ENCODE assay signal across 17 cellular contexts in the genomic region with DNA sequence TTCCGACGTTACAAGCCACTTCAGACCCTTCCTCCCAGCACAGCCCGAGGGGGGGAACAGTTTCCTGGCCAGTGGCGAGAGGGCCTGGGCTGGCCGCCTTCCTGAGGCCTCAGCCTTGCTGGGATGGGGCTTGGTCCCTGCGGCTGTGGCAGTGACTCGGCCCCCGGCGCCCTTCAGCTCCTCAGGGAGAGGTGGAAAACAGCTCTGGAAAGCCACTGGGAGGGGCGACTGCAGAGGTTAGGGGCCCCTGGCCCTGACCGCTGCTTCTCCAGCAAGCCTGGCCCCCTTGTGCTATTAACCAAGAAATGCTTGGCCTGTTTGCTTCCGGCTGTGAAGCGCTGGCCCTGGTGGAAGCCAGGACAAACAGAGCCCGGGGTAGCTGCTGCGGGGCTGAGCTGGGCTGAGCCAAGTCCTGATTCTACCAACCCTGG. TPM values are rescaled to one million over a fixed set of nuclear protein-coding genes. Genes with fewer than 3 reads are reported as not detected.
DNase-seq lines count a peak whose midpoint lies in the region; ATAC-seq and TF ChIP-seq lines count a peak whose summit lies in the region.
"Had no signal": no experiment of that assay in that cellular context is flagged by ENCODE, and none has a peak within 500 bp of the region (broad histone marks: within the 10 kb centered on the region; RNA-seq: fewer than 3 reads in every experiment).

No MANE protein-coding gene starts in this region.

- H3K4me3 ChIP-seq in mesenchymal stem cell (ENCODE audit: insufficient read depth in 1 of 2, low read depth in 1 of 2, low read length in 2 of 2): no peak overlapping the region
- H3K4me3 ChIP-seq in upper lobe of right lung: no peak overlapping the region
- H3K4me3 ChIP-seq: adrenal gland, GM23248 had no signal

- no peak overlapping the region for H3K27ac ChIP-seq in mesenchymal stem cell (ENCODE audit: low read length, poor library complexity, severe bottlenecking)
- H3K27ac ChIP-seq in upper lobe of right lung: no peak overlapping the region
- no peak overlapping the region for H3K27ac ChIP-seq in CD4-positive, alpha-beta T cell (ENCODE audit: low read depth, low read length)
- H3K27ac ChIP-seq: adrenal gland, GM23248 had no signal

- H3K4me1 ChIP-seq in mesenchymal stem cell (ENCODE audit: control insufficient read depth, insufficient read depth, low read depth, low read length) (peaks cover 17% of the 10 kb centered on the region), upper lobe of right lung (no peaks in the 10 kb centered on the region)
- H3K4me1 ChIP-seq: adrenal gland had no signal

- H2BK120ac ChIP-seq in mesenchymal stem cell (ENCODE audit: low read depth, low read length): peak overlapping the region; percentile 57

- no peaks in the 10 kb centered on the region for H3K9me3 Mint-ChIP-seq in endothelial cell (ENCODE audit: unreplicated experiment)
- no peaks in the 10 kb centered on the region for H3K9me3 Mint-ChIP-seq in CD4-positive, alpha-beta T cell
- H3K9me3 Mint-ChIP-seq: stimulated activated naive B cell treated with anti-CD40 and anti-IgM and Interleukin-4, amounts not matched to agents 10 μg/mL and 1 μg/mL and 100 μg/mL, for 72 hours had no signal

- TF ChIP-seq CTCF in endothelial cell (IDR thresholded peaks at IDR 0.05; ENCODE audit: unreplicated experiment) (no peak), upper lobe of right lung (IDR thresholded peaks at IDR 0.05) (no peak)
- no peak for TF ChIP-seq CTCF in CD4-positive, alpha-beta T cell (IDR thresholded peaks at IDR 0.05)

- peak overlapping the region; percentile 73 for H4K8ac ChIP-seq in mesenchymal stem cell (ENCODE audit: low read length)

- DNase-seq in activated CD8-positive, alpha-beta memory T cell treated with anti-CD3 and anti-CD28 coated beads, Interleukin-2, amount 50 U/mL, for 4 hours: peak; percentile 4
- DNase-seq in activated CD8-positive, alpha-beta memory T cell treated with anti-CD3 and anti-CD28 coated beads for 24 hours: no peak
- DNase-seq in endothelial cell (ENCODE audit: low spot score) (no peak), mesenchymal stem cell (no peak), upper lobe of right lung (peak; percentile 56), NCI-H2171 treated with DMSO at 0.1 percent for 48 hours (lab: John Stamatoyannopoulos, UW) (no peak), SW 1271 (lab: John Stamatoyannopoulos, UW) (no peak)
- DNase-seq in CD4-positive, alpha-beta T cell: no peak
- DNase-seq: adrenal gland; CD8-positive, alpha-beta memory T cell; GM23248; KG1; stimulated activated naive B cell treated with anti-CD40 and anti-IgM and Interleukin-4, amounts not matched to agents 10 μg/mL and 1 μg/mL and 100 μg/mL, for 72 hours had no signal

- intact Hi-C loops in upper lobe of right lung (cut with DNase I): no loop called here
- intact Hi-C loops in CD4-positive, alpha-beta T cell (cut with DNase I, micrococcal nuclease): no loop called here

- H3K4me2 ChIP-seq in mesenchymal stem cell (ENCODE audit: low read length, poor library complexity, severe bottlenecking): no peak overlapping the region

- H3K14ac ChIP-seq in mesenchymal stem cell (ENCODE audit: low read length in 2 of 2): no peak overlapping the region

- H2BK5ac ChIP-seq in mesenchymal stem cell (ENCODE audit: low read depth, low read length, poor library complexity, severe bottlenecking): no peak overlapping the region

- H3K18ac ChIP-seq in mesenchymal stem cell (ENCODE audit: low read depth in 1 of 2, low read length in 2 of 2): peak overlapping the region; percentile 37 to 77

- H3K79me1 ChIP-seq in mesenchymal stem cell (replicated peaks; ENCODE audit: low read length, poor library complexity, severe bottlenecking): peaks cover 2% of the 10 kb centered on the region

- no peak overlapping the region for H4K91ac ChIP-seq in mesenchymal stem cell (ENCODE audit: low read length)

- H3K27me3 Mint-ChIP-seq in endothelial cell (ENCODE audit: unreplicated experiment): peaks cover 2% of the 10 kb centered on the region
- no peaks in the 10 kb centered on the region for H3K27me3 Mint-ChIP-seq in CD4-positive, alpha-beta T cell

- no peak overlapping the region for H2AFZ ChIP-seq in mesenchymal stem cell (ENCODE audit: low read depth, low read length)
- H2AFZ ChIP-seq: GM23248 had no signal

- POLR2A ChIA-PET in CD4-positive, alpha-beta T cell (lab: Charles Lee): no interaction called here

- H3K23ac ChIP-seq in mesenchymal stem cell (ENCODE audit: low read length in 2 of 2): no peak overlapping the region

- peak overlapping the region; percentile 84 for H3K27ac Mint-ChIP-seq in endothelial cell (ENCODE audit: unreplicated experiment)
- H3K27ac Mint-ChIP-seq in CD4-positive, alpha-beta T cell: no peak overlapping the region
- H3K27ac Mint-ChIP-seq: stimulated activated naive B cell treated with anti-CD40 and anti-IgM and Interleukin-4, amounts not matched to agents 10 μg/mL and 1 μg/mL and 100 μg/mL, for 72 hours had no signal

- peak overlapping the region; percentile 59 to 69 for H2BK12ac ChIP-seq in mesenchymal stem cell (ENCODE audit: low read length in 2 of 2)

- no peak for ATAC-seq in upper lobe of right lung
- no peak for ATAC-seq in CD4-positive, alpha-beta T cell (ENCODE audit: poor library complexity)
- ATAC-seq: activated CD4-positive, CD25-positive, alpha-beta regulatory T cell treated with anti-CD3 and anti-CD28 coated beads, Interleukin-2, amount 50 U/mL, for 24 hours; Panc1; stimulated activated naive B cell treated with anti-CD40 and anti-IgM and Interleukin-4, amounts not matched to agents 10 μg/mL and 1 μg/mL and 100 μg/mL, for 72 hours had no signal

- no peak overlapping the region for H2AK5ac ChIP-seq in mesenchymal stem cell (ENCODE audit: low read length, severe bottlenecking)

- H3K9ac ChIP-seq in mesenchymal stem cell (ENCODE audit: low read length): no peak overlapping the region
- H3K9ac ChIP-seq: GM23248 had no signal

- CTCF ChIA-PET in CD4-positive, alpha-beta T cell (lab: Charles Lee): no interaction called here

- H3K36me3 ChIP-seq in mesenchymal stem cell (ENCODE audit: control insufficient read depth in 1 of 2, insufficient read depth in 2 of 2, low read depth in 1 of 2, low read length in 2 of 2): peaks cover 0 to 2% of the 10 kb centered on the region in 2 experiments
- no peaks in the 10 kb centered on the region for H3K36me3 ChIP-seq in upper lobe of right lung
- H3K36me3 ChIP-seq: adrenal gland had no signal

- H3K27me3 ChIP-seq in mesenchymal stem cell (ENCODE audit: control insufficient read depth in 1 of 2, insufficient read depth in 1 of 2, low read length in 2 of 2) (peaks cover 0 to 19% of the 10 kb centered on the region in 2 experiments), upper lobe of right lung (peaks cover 8% of the 10 kb centered on the region)
- H3K27me3 ChIP-seq in CD4-positive, alpha-beta T cell (ENCODE audit: control insufficient read depth, insufficient read depth, low read length): no peaks in the 10 kb centered on the region
- H3K27me3 ChIP-seq: adrenal gland had no signal

- H3K36me3 Mint-ChIP-seq in endothelial cell (ENCODE audit: low read depth, unreplicated experiment): no peaks in the 10 kb centered on the region
- H3K36me3 Mint-ChIP-seq in CD4-positive, alpha-beta T cell (ENCODE audit: low read depth): no peaks in the 10 kb centered on the region
- H3K36me3 Mint-ChIP-seq: CD8-positive, alpha-beta memory T cell; stimulated activated naive B cell treated with anti-CD40 and anti-IgM and Interleukin-4, amounts not matched to agents 10 μg/mL and 1 μg/mL and 100 μg/mL, for 72 hours had no signal

- H3K4me3 Mint-ChIP-seq in endothelial cell (ENCODE audit: unreplicated experiment): no peak overlapping the region
- no peak overlapping the region for H3K4me3 Mint-ChIP-seq in CD4-positive, alpha-beta T cell
- H3K4me3 Mint-ChIP-seq: CD8-positive, alpha-beta memory T cell; stimulated activated naive B cell treated with anti-CD40 and anti-IgM and Interleukin-4, amounts not matched to agents 10 μg/mL and 1 μg/mL and 100 μg/mL, for 72 hours had no signal

- H2BK15ac ChIP-seq in mesenchymal stem cell (ENCODE audit: low read depth, poor library complexity, severe bottlenecking): no peak overlapping the region

- H3K9me3 ChIP-seq in mesenchymal stem cell (ENCODE audit: control insufficient read depth, low read length) (no peaks in the 10 kb centered on the region), upper lobe of right lung (no peaks in the 10 kb centered on the region)
- no peaks in the 10 kb centered on the region for H3K9me3 ChIP-seq in CD4-positive, alpha-beta T cell (ENCODE audit: control insufficient read depth, low read length)
- H3K9me3 ChIP-seq: adrenal gland had no signal

- H3K4me1 Mint-ChIP-seq in endothelial cell (ENCODE audit: unreplicated experiment): peaks cover 23% of the 10 kb centered on the region
- H3K4me1 Mint-ChIP-seq in CD4-positive, alpha-beta T cell (ENCODE audit: low read depth): peaks cover 5% of the 10 kb centered on the region
- H3K4me1 Mint-ChIP-seq: stimulated activated naive B cell treated with anti-CD40 and anti-IgM and Interleukin-4, amounts not matched to agents 10 μg/mL and 1 μg/mL and 100 μg/mL, for 72 hours had no signal

- 64% methylated on average over 15 of the region's 15 CpGs for WGBS in mesenchymal stem cell

- H3K4ac ChIP-seq in mesenchymal stem cell (ENCODE audit: low read depth in 1 of 2, low read length in 2 of 2): no peak overlapping the region

RNA-seq across cellular contexts. Expression of gene C13orf46, which starts 38.8 kb away (rescaled TPM):
- 1.5 TPM for total RNA-seq in endothelial cell (ENCODE audit: unreplicated experiment)
- 0.43 TPM for polyA plus RNA-seq in mesenchymal stem cell (2013, experiment 1 of 2)
- polyA plus RNA-seq in mesenchymal stem cell (2013, experiment 2 of 2): 0.45 TPM
- 21.2 TPM for total RNA-seq in upper lobe of right lung
- 10 to 100 TPM; 19.3 to 19.7 TPM for total RNA-seq in CD4-positive, alpha-beta T cell
- total RNA-seq: GM23248, myocyte, NCI-H460 had no signal

Comparison
In these comparisons a context has a peak if more than half of its experiments do, and no peak if none do; other contexts are left out.
1. DNase-seq: peak in activated CD8-positive, alpha-beta memory T cell treated with anti-CD3 and anti-CD28 coated beads, Interleukin-2, amount 50 U/mL, for 4 hours (single experiment) and upper lobe of right lung (single experiment); none in activated CD8-positive, alpha-beta memory T cell treated with anti-CD3 and anti-CD28 coated beads for 24 hours (single experiment), endothelial cell (single experiment), mesenchymal stem cell (single experiment), CD4-positive, alpha-beta T cell (0 of 10), NCI-H2171 treated with DMSO at 0.1 percent for 48 hours (single experiment) and SW 1271 (0 of 2).